1 cellular context compared by ENCODE assay signal in genomic region chr13:36819064-36819810, GRCh38.
TF ChIP-seq lines count a peak whose summit lies in the region.

RFXAP (plus strand) TSS chr13:36819222; CDS start chr13:36819358, 136 bp downstream.

TF ChIP-seq in HepG2, 621 proteins besides CTCF, POLR2A, EP300 and RAD21 (continued from another document and continues in another):
- no peak for TF ChIP-seq ZBTB33 (CRISPR knock-in tag; IDR thresholded peaks at IDR 0.05)
- no peak for TF ChIP-seq ETS1 (CRISPR knock-in tag; IDR thresholded peaks at IDR 0.05)
- no peak for TF ChIP-seq NFYC (CRISPR knock-in tag; IDR thresholded peaks at IDR 0.05)
- no peak for TF ChIP-seq ZNF280D (CRISPR knock-in tag; IDR thresholded peaks at IDR 0.05)
- TF ChIP-seq ZBTB39 (CRISPR knock-in tag; IDR thresholded peaks at IDR 0.05), result 0 out of 2 replicates have a peak, but pooled peaks have one; percentile 13
- peak; percentile 91 for TF ChIP-seq ZNF563 (CRISPR knock-in tag; IDR thresholded peaks at IDR 0.05)
- no peak for TF ChIP-seq PRPF4 (IDR thresholded peaks at IDR 0.05; ENCODE audit: low read depth, low read length, poor library complexity, severe bottlenecking)
- TF ChIP-seq ZNF562 (CRISPR knock-in tag; IDR thresholded peaks at IDR 0.05; ENCODE audit: borderline replicate concordance), result no peak
- no peak; the same call in 1 of the 2 replicates for TF ChIP-seq ZNF768 (CRISPR knock-in tag; IDR thresholded peaks at IDR 0.05)
- peak; percentile 76 for TF ChIP-seq CEBPB (IDR thresholded peaks at IDR 0.05; ENCODE audit: borderline replicate concordance, low read depth, low read length)
- no peak for TF ChIP-seq ZNF589 (CRISPR knock-in tag; conservative IDR thresholded peaks at IDR 0.05)
- no peak for TF ChIP-seq RXRB (CRISPR knock-in tag; IDR thresholded peaks at IDR 0.05; ENCODE audit: borderline replicate concordance)
- TF ChIP-seq ZNF883 (CRISPR knock-in tag; IDR thresholded peaks at IDR 0.05; ENCODE audit: not compliant biosample characterization), result no peak
- no peak for TF ChIP-seq ZBTB21 (CRISPR knock-in tag; IDR thresholded peaks at IDR 0.05)
- TF ChIP-seq UBTF (CRISPR knock-in tag; IDR thresholded peaks at IDR 0.05), result peak; percentile 70; the same call in 1 of the 2 replicates
- no peak for TF ChIP-seq REL (CRISPR knock-in tag; conservative IDR thresholded peaks at IDR 0.05)
- no peak for TF ChIP-seq SMYD3 (CRISPR knock-in tag; IDR thresholded peaks at IDR 0.05)
- TF ChIP-seq SPEN (CRISPR knock-in tag; IDR thresholded peaks at IDR 0.05; ENCODE audit: low read depth), result peak; percentile 62; the same call in 1 of the 2 replicates
- no peak for TF ChIP-seq ZBTB37 (CRISPR knock-in tag; IDR thresholded peaks at IDR 0.05)
- TF ChIP-seq FUBP1 (CRISPR knock-in tag; IDR thresholded peaks at IDR 0.05; ENCODE audit: borderline replicate concordance), result no peak
- no peak for TF ChIP-seq ADNP (CRISPR knock-in tag; IDR thresholded peaks at IDR 0.05)
- no peak for TF ChIP-seq ZMAT3 (CRISPR knock-in tag; conservative IDR thresholded peaks at IDR 0.05)
- no peak for TF ChIP-seq ESRRA (CRISPR knock-in tag; IDR thresholded peaks at IDR 0.05; ENCODE audit: low read depth)
- no peak for TF ChIP-seq ZBTB49 (CRISPR knock-in tag; IDR thresholded peaks at IDR 0.05; ENCODE audit: borderline replicate concordance)
- TF ChIP-seq HOMEZ (CRISPR knock-in tag; IDR thresholded peaks at IDR 0.05; ENCODE audit: low read depth), result no peak
- no peak for TF ChIP-seq ZNF850 (CRISPR knock-in tag; conservative IDR thresholded peaks at IDR 0.05)
- TF ChIP-seq ZNF570 (CRISPR knock-in tag; IDR thresholded peaks at IDR 0.05; ENCODE audit: borderline replicate concordance), result no peak
- no peak for TF ChIP-seq NBN (conservative IDR thresholded peaks at IDR 0.05)
- no peak for TF ChIP-seq CREB3 (CRISPR knock-in tag; IDR thresholded peaks at IDR 0.05)
- no peak for TF ChIP-seq ZNF12 (CRISPR knock-in tag; IDR thresholded peaks at IDR 0.05)
- no peak for TF ChIP-seq MTA1 (CRISPR knock-in tag; IDR thresholded peaks at IDR 0.05; ENCODE audit: borderline replicate concordance)
- TF ChIP-seq CSRNP1 (CRISPR knock-in tag; IDR thresholded peaks at IDR 0.05), result no peak
- no peak for TF ChIP-seq BRD4 (CRISPR knock-in tag; IDR thresholded peaks at IDR 0.05)
- TF ChIP-seq CREB1 (IDR thresholded peaks at IDR 0.05), result peak; percentile 36; the same call in 1 of the 2 replicates
- no peak for TF ChIP-seq CREB1 (CRISPR knock-in tag; IDR thresholded peaks at IDR 0.05)
- no peak for TF ChIP-seq ZSCAN12 (CRISPR knock-in tag; IDR thresholded peaks at IDR 0.05)
- no peak for TF ChIP-seq HNRNPK (IDR thresholded peaks at IDR 0.05; ENCODE audit: low read depth, low read length, poor library complexity, severe bottlenecking)
